ENCODE assay signal across 1 cellular context in genomic region chr5:10293907-10294662, GRCh38.
TF ChIP-seq lines count a peak whose summit lies in the region.

No MANE protein-coding gene starts in this region.

TF ChIP-seq in H1, 55 proteins besides CTCF, POLR2A, EP300 and RAD21:
- TF ChIP-seq MAX (IDR thresholded peaks at IDR 0.05) = no peak
- TF ChIP-seq SUZ12 (IDR thresholded peaks at IDR 0.05; ENCODE audit: low read length) = no peak
- no peak for TF ChIP-seq BACH1 (IDR thresholded peaks at IDR 0.05; ENCODE audit: low read length)
- peak; percentile 61; the same call in 1 of the 2 replicates for TF ChIP-seq KDM1A (IDR thresholded peaks at IDR 0.05; ENCODE audit: borderline replicate concordance, low read length)
- TF ChIP-seq BCL11A (IDR thresholded peaks at IDR 0.05; ENCODE audit: low read depth in 2 of 2, low read length in 2 of 2) = no peak
- no peak for TF ChIP-seq POLR2AphosphoS5 (IDR thresholded peaks at IDR 0.05; ENCODE audit: low read depth, low read length)
